In the genomic region with DNA sequence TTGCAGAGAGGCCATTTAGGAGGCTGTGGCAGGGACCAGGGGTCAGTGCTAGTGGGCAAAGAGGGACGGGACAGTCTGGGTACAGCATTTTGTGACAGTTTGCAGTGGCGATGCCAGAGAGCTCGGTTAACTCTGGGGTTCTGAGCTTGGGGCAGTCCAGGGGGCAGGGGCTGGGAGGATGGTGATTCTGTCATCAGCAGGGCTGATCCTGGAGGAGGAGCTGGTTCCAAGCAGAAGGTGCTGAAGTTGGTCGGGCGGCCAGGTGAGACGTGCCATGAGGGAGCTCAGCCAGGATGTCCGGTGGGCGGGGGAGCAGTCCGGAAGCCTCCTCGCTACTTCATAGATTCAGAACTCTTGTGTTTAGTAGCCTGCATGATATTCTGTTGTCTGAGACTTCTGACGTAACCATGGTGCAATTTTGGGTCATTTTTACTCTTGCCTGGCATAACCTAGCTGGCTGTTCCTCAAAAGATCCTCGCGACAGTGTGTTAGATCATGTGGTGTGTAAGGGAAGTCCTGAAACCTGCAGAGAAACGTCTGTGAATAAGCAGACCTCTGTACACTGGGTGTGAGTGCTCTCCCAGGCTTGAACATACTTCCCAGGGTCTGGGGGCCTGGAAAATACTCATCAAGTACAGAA, we compare ENCODE assay signal across 26 cellular contexts.
DNase-seq lines count a peak whose midpoint lies in the region; ATAC-seq and TF ChIP-seq lines count a peak whose summit lies in the region.
"Had no signal": no experiment of that assay in that cellular context is flagged by ENCODE, and none has a peak within 500 bp of the region (broad histone marks: within the 10 kb centered on the region; RNA-seq: fewer than 3 reads in every experiment).

No MANE protein-coding gene starts in this region.

- H3K27me3 Mint-ChIP-seq in activated CD8-positive, alpha-beta T cell treated with anti-CD3 and anti-CD28 coated beads for 36 hours = no peaks in the 10 kb centered on the region
- H3K27me3 Mint-ChIP-seq: CD4-positive, alpha-beta T cell had no signal

- H3K4me1 ChIP-seq in mucosa of descending colon (ENCODE audit: low read depth) = no peaks in the 10 kb centered on the region
- H3K4me1 ChIP-seq: esophagus squamous epithelium, left ventricle myocardium inferior, right atrium auricular region, SJSA1 had no signal

- H3K36me3 Mint-ChIP-seq in activated CD8-positive, alpha-beta T cell treated with anti-CD3 and anti-CD28 coated beads for 36 hours (ENCODE audit: low read depth) = peaks cover 33% of the 10 kb centered on the region

- H3K4me3 ChIP-seq in mucosa of descending colon = no peak overlapping the region
- H3K4me3 ChIP-seq: cardiac muscle cell, esophagus squamous epithelium, left ventricle myocardium inferior, right atrium auricular region, SJSA1, upper lobe of left lung had no signal

- no peaks in the 10 kb centered on the region for H3K9me3 Mint-ChIP-seq in activated CD8-positive, alpha-beta T cell treated with anti-CD3 and anti-CD28 coated beads for 36 hours
- H3K9me3 Mint-ChIP-seq: CD4-positive, alpha-beta T cell had no signal

- no peak overlapping the region for H3K4me3 Mint-ChIP-seq in activated CD8-positive, alpha-beta T cell treated with anti-CD3 and anti-CD28 coated beads for 36 hours
- H3K4me3 Mint-ChIP-seq: CD4-positive, alpha-beta T cell had no signal

- DNase-seq in activated effector memory CD4-positive, alpha-beta T cell treated with anti-CD3 and anti-CD28 coated beads, Interleukin-2, amount 50 U/mL, for 16 hours = peak; percentile 46
- DNase-seq in activated effector memory CD4-positive, alpha-beta T cell treated with Interleukin-2 at 50 U/mL for 16 hours = no peak
- DNase-seq in MV-4-11 (lab: John Stamatoyannopoulos, UW) (peak; percentile 87), posterior vena cava (ENCODE audit: low spot score) (peak; percentile 64), mucosa of descending colon (no peak), NCI-H526 treated with DMSO at 0.1 percent for 48 hours (lab: John Stamatoyannopoulos, UW) (no peak)
- DNase-seq in activated CD8-positive, alpha-beta T cell treated with anti-CD3 and anti-CD28 coated beads for 36 hours = peak; percentile 23
- DNase-seq: activated CD4-positive, alpha-beta T cell treated with anti-CD3 and anti-CD28 coated beads for 4 hours; activated T-cell treated with anti-CD3 and anti-CD28 coated beads, Interleukin-2, amount 50 U/mL, for 48 hours; amniotic stem cell; CD4-positive, alpha-beta T cell; esophagus squamous epithelium; IMR-90; left ventricle myocardium inferior; NCI-H1092; NCI-H2081 treated with DMSO at 0.1 percent for 48 hours; NCI-H510A treated with DMSO at 0.1 percent for 48 hours; occipital lobe; PC-3; stimulated activated CD4-positive, alpha-beta T cell treated with anti-CD3 and anti-CD28 coated beads, Interleukin-15, amount 100 ng/mL, for 24 hours; T1000; upper lobe of left lung had no signal

- POLR2A ChIA-PET in activated CD8-positive, alpha-beta T cell treated with anti-CD3 and anti-CD28 coated beads for 36 hours (lab: Charles Lee) = interaction anchor here (0.8 to 2.0 kb wide), 6 partner anchors 9 to 188 kb away, joined by 3 to 7 read pairs (median 3); no protein-coding TSS in a partner anchor

- CTCF ChIA-PET in activated CD8-positive, alpha-beta T cell treated with anti-CD3 and anti-CD28 coated beads for 36 hours (lab: Charles Lee) = interaction anchor here (1.2 to 6.4 kb wide), 2 partner anchors 13 kb away, joined by 3 to 24 read pairs; no protein-coding TSS in a partner anchor

- no peaks in the 10 kb centered on the region for H3K36me3 ChIP-seq in mucosa of descending colon (ENCODE audit: low read depth)
- H3K36me3 ChIP-seq: cardiac muscle cell had no signal

- H3K9me3 ChIP-seq in mucosa of descending colon = no peaks in the 10 kb centered on the region
- H3K9me3 ChIP-seq: esophagus squamous epithelium, left ventricle myocardium inferior, right atrium auricular region, SJSA1, upper lobe of left lung had no signal

- no peak for TF ChIP-seq CTCF in activated CD8-positive, alpha-beta T cell treated with anti-CD3 and anti-CD28 coated beads for 36 hours (IDR thresholded peaks at IDR 0.05)
- TF ChIP-seq CTCF in mucosa of descending colon (IDR thresholded peaks at IDR 0.05) = no peak

- intact Hi-C loops in activated CD8-positive, alpha-beta T cell treated with anti-CD3 and anti-CD28 coated beads for 36 hours (cut with micrococcal nuclease) = no loop called here
- intact Hi-C loops in posterior vena cava (cut with DNase I) (no loop called here), mucosa of descending colon (cut with DNase I, micrococcal nuclease) (no loop called here)

- peak overlapping the region; percentile 34 for H3K27ac Mint-ChIP-seq in activated CD8-positive, alpha-beta T cell treated with anti-CD3 and anti-CD28 coated beads for 36 hours
- H3K27ac Mint-ChIP-seq: CD4-positive, alpha-beta T cell had no signal

- no peak for ATAC-seq in activated CD8-positive, alpha-beta T cell treated with anti-CD3 and anti-CD28 coated beads for 36 hours
- ATAC-seq in GM19463 (IDR thresholded peaks at IDR 0.05; ENCODE audit: unreplicated experiment) (no peak), mucosa of descending colon (no peak)
- ATAC-seq: PC-3 had no signal

- peaks cover 17% of the 10 kb centered on the region for H3K4me1 Mint-ChIP-seq in activated CD8-positive, alpha-beta T cell treated with anti-CD3 and anti-CD28 coated beads for 36 hours (ENCODE audit: low read depth)

Comparison
In these comparisons a context has a peak if more than half of its experiments do, and no peak if none do; other contexts are left out.
1. DNase-seq: peak in activated effector memory CD4-positive, alpha-beta T cell treated with anti-CD3 and anti-CD28 coated beads, Interleukin-2, amount 50 U/mL, for 16 hours (single experiment), MV-4-11 (single experiment), activated CD8-positive, alpha-beta T cell treated with anti-CD3 and anti-CD28 coated beads for 36 hours (single experiment) and posterior vena cava (single experiment); none in activated effector memory CD4-positive, alpha-beta T cell treated with Interleukin-2 at 50 U/mL for 16 hours (single experiment), mucosa of descending colon (0 of 3) and NCI-H526 treated with DMSO at 0.1 percent for 48 hours (single experiment).